Comparison of ENCODE assay signal across 8 cellular contexts in the genomic region with DNA sequence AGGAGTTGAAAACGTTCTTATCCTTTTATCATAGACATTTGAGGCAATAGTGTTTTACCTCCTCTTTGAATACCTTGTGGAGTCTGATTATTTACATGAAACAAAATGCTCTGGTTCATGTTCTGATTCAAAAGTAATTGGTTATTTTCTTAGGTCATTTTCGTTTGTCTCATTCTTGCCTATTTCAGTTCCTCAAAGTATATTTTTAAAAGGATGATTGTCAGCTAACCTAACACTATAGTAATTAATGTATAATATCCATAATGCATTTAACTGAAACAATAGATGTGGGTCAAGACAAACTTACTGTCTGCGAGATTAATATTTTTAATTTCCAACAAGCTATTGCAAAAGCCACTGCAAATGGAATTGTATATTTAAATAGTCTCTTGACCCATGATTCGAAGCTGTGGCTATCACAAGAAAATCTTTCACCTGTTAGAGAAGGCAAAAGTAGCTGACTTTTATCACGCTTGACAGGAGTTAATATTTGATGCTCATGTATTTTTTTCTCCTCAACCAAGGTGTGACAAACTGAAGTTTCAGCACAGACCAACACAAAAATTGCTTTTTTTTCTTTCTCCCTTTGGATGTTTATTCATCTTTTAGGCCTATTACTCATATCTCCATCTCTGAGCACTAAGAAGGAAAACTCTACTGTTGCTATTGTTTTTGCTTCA.
A peak's percentile ranks its signal among the peaks of the same experiment; 100 is the strongest.
DNase-seq lines count a peak whose midpoint lies in the region; ATAC-seq lines count a peak whose summit lies in the region.
"Not testable (repeated sequence)": the region's sequence is repeated elsewhere in the genome, so short reads cannot be mapped to it uniquely, and the experiment has no call there.

No MANE protein-coding gene starts in this region.

- ATAC-seq in GM18511 (IDR thresholded peaks at IDR 0.05; ENCODE audit: unreplicated experiment) (peak; percentile 64), GM19043 (IDR thresholded peaks at IDR 0.05; ENCODE audit: low read depth, unreplicated experiment) (peak; percentile 47), GM21367 (IDR thresholded peaks at IDR 0.05; ENCODE audit: unreplicated experiment) (peak; percentile 57), GM21825 (IDR thresholded peaks at IDR 0.05; ENCODE audit: unreplicated experiment) (peak; percentile 58), HG02938 (IDR thresholded peaks at IDR 0.05; ENCODE audit: unreplicated experiment) (peak; percentile 64), HG03135 (IDR thresholded peaks at IDR 0.05; ENCODE audit: unreplicated experiment) (peak; percentile 66), HG03520 (IDR thresholded peaks at IDR 0.05; ENCODE audit: unreplicated experiment) (peak; percentile 50)
- peak; percentile 65 to 66 for ATAC-seq in stimulated activated naive B cell treated with anti-CD40 and anti-IgM and Interleukin-4, amounts not matched to agents 10 μg/mL and 1 μg/mL and 100 μg/mL, for 72 hours (replicated peaks)

- H3K9me3 Mint-ChIP-seq in stimulated activated naive B cell treated with anti-CD40 and anti-IgM and Interleukin-4, amounts not matched to agents 10 μg/mL and 1 μg/mL and 100 μg/mL, for 72 hours = not testable (repeated sequence)

- H3K36me3 Mint-ChIP-seq in stimulated activated naive B cell treated with anti-CD40 and anti-IgM and Interleukin-4, amounts not matched to agents 10 μg/mL and 1 μg/mL and 100 μg/mL, for 72 hours = not testable (repeated sequence)

- H3K27ac Mint-ChIP-seq in stimulated activated naive B cell treated with anti-CD40 and anti-IgM and Interleukin-4, amounts not matched to agents 10 μg/mL and 1 μg/mL and 100 μg/mL, for 72 hours = peak overlapping the region; percentile 88

- H3K27me3 Mint-ChIP-seq in stimulated activated naive B cell treated with anti-CD40 and anti-IgM and Interleukin-4, amounts not matched to agents 10 μg/mL and 1 μg/mL and 100 μg/mL, for 72 hours = not testable (repeated sequence)

- peak overlapping the region; percentile 60 to 67 for H3K4me3 Mint-ChIP-seq in stimulated activated naive B cell treated with anti-CD40 and anti-IgM and Interleukin-4, amounts not matched to agents 10 μg/mL and 1 μg/mL and 100 μg/mL, for 72 hours

- peaks cover 16 to 25% of the 10 kb centered on the region in 2 donors for H3K4me1 Mint-ChIP-seq in stimulated activated naive B cell treated with anti-CD40 and anti-IgM and Interleukin-4, amounts not matched to agents 10 μg/mL and 1 μg/mL and 100 μg/mL, for 72 hours

- DNase-seq in stimulated activated naive B cell treated with anti-CD40 and anti-IgM and Interleukin-4, amounts not matched to agents 10 μg/mL and 1 μg/mL and 100 μg/mL, for 72 hours = not testable (repeated sequence)
